20 cellular contexts compared by ENCODE assay signal in the genomic region with DNA sequence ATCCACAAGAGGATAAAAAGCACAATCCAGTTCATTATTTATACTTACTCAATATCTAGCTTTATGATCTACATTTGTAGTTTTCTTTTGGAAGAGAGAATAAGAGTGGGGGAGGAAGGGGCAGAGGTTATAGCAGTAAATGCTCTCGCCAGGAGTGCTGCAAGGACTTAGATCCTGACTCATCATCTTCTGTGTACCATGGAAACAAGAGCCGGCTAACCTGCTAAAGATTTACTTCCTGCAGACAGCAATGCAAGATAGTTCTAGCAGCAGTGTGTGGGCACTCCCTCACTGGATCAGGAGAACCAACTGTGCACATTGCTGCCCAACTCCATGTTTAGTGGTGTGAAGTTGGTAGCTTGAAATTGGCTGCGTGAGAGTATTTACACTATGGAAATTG. TPM values are rescaled to one million over a fixed set of nuclear protein-coding genes. Genes with fewer than 3 reads are reported as not detected.
A peak's percentile ranks its signal among the peaks of the same experiment; 100 is the strongest.
DNase-seq lines count a peak whose midpoint lies in the region; ATAC-seq and TF ChIP-seq lines count a peak whose summit lies in the region.
"Had no signal": no experiment of that assay in that cellular context is flagged by ENCODE, and none has a peak within 500 bp of the region (broad histone marks: within the 10 kb centered on the region; RNA-seq: fewer than 3 reads in every experiment).

No MANE protein-coding gene starts in this region.

- H3K27ac Mint-ChIP-seq in CD4-positive, alpha-beta T cell, result no peak overlapping the region
- H3K27ac Mint-ChIP-seq: activated T-helper 2 cell treated with anti-CD3 and anti-CD28 coated beads, Interferon-gamma antibody, Interleukin-2, Interleukin-4, amounts not matched to agents 10 μg/mL and 5 μg/mL and 100 μg/mL, durations not matched to agents 14 hours and 24 hours and 36 hours; natural killer cell; WTC11 had no signal

- H3K4me3 Mint-ChIP-seq in CD4-positive, alpha-beta T cell, result no peak overlapping the region
- H3K4me3 Mint-ChIP-seq: natural killer cell, WTC11 had no signal

- H3K4me1 Mint-ChIP-seq in CD4-positive, alpha-beta T cell (ENCODE audit: low read depth), result no peaks in the 10 kb centered on the region
- H3K4me1 Mint-ChIP-seq: natural killer cell had no signal

- H3K27ac ChIP-seq in epithelial cell of prostate, result no peak overlapping the region
- no peak overlapping the region for H3K27ac ChIP-seq in CD4-positive, alpha-beta T cell (ENCODE audit: low read depth, low read length)
- H3K27ac ChIP-seq: RWPE1 had no signal

- peak; percentile 18 for DNase-seq in EL
- DNase-seq in NCI-H226, result peak; percentile 24
- peak; percentile 53 for DNase-seq in epithelial cell of prostate (ENCODE audit: low read depth, low spot score)
- peak; percentile 49 for DNase-seq in left kidney (ENCODE audit: low read depth, low spot score)
- DNase-seq in superior temporal gyrus (ENCODE audit: extremely low spot score), result no peak
- DNase-seq in CD4-positive, alpha-beta T cell, result no peak
- DNase-seq in NCI-H2196 (lab: John Stamatoyannopoulos, UW; ENCODE audit: unreplicated experiment), result no peak
- DNase-seq: AML-193; COR-L47; effector memory CD4-positive, alpha-beta T cell; GDM1; natural killer cell; NCI-H1092; NCI-H2107; posterior cingulate gyrus had no signal

- CTCF ChIA-PET in CD4-positive, alpha-beta T cell (lab: Charles Lee), result no interaction called here

- intact Hi-C loops in CD4-positive, alpha-beta T cell (cut with DNase I, micrococcal nuclease), result no loop called here

- H3K27me3 Mint-ChIP-seq in CD4-positive, alpha-beta T cell, result no peaks in the 10 kb centered on the region

- POLR2A ChIA-PET in CD4-positive, alpha-beta T cell (lab: Charles Lee), result no interaction called here

- no peak for ATAC-seq in CD4-positive, alpha-beta T cell (ENCODE audit: poor library complexity)
- ATAC-seq in GM21825 (IDR thresholded peaks at IDR 0.05; ENCODE audit: unreplicated experiment), result no peak
- ATAC-seq: GM12878, natural killer cell, WTC11 had no signal

- H3K9me3 ChIP-seq in CD4-positive, alpha-beta T cell (ENCODE audit: control insufficient read depth, low read length), result no peaks in the 10 kb centered on the region

- H3K27me3 ChIP-seq in CD4-positive, alpha-beta T cell (ENCODE audit: control insufficient read depth, insufficient read depth, low read length), result no peaks in the 10 kb centered on the region

- H3K36me3 Mint-ChIP-seq in CD4-positive, alpha-beta T cell (ENCODE audit: low read depth), result no peaks in the 10 kb centered on the region
- H3K36me3 Mint-ChIP-seq: natural killer cell had no signal

- no peaks in the 10 kb centered on the region for H3K9me3 Mint-ChIP-seq in CD4-positive, alpha-beta T cell
- H3K9me3 Mint-ChIP-seq: activated T-helper 2 cell treated with anti-CD3 and anti-CD28 coated beads, Interferon-gamma antibody, Interleukin-2, Interleukin-4, amounts not matched to agents 10 μg/mL and 5 μg/mL and 100 μg/mL, durations not matched to agents 14 hours and 24 hours and 36 hours; natural killer cell had no signal

- no peak for TF ChIP-seq CTCF in CD4-positive, alpha-beta T cell (IDR thresholded peaks at IDR 0.05)

RNA-seq across cellular contexts. Expression of gene TRIL, which starts 47.7 kb away (rescaled TPM):
- not detected for total RNA-seq in CD4-positive, alpha-beta T cell
- total RNA-seq: activated T-helper 2 cell treated with anti-CD3 and anti-CD28 coated beads, Interferon-gamma antibody, Interleukin-2, Interleukin-4, amounts not matched to agents 10 μg/mL and 5 μg/mL and 100 μg/mL, durations not matched to agents 14 hours and 24 hours and 36 hours; GM12878 had no signal

Comparison
In these comparisons a context has a peak if more than half of its experiments do, and no peak if none do; other contexts are left out.
1. DNase-seq: peak in EL (single experiment), NCI-H226 (single experiment), epithelial cell of prostate (single experiment) and left kidney (single experiment); none in superior temporal gyrus (single experiment), CD4-positive, alpha-beta T cell (0 of 10) and NCI-H2196 (single experiment).